1 cellular context compared by ENCODE assay signal in genomic region chrX:10159069-10159468, GRCh38.
A peak's percentile ranks its signal among the peaks of the same experiment; 100 is the strongest.
TF ChIP-seq lines count a peak whose summit lies in the region.

No MANE protein-coding gene starts in this region.

TF ChIP-seq in K562, 482 proteins besides CTCF, POLR2A, EP300 and RAD21 (continued from another document):
- TF ChIP-seq VEZF1 (CRISPR knock-in tag; IDR thresholded peaks at IDR 0.05) (no peak), ZNF324 (CRISPR knock-in tag; IDR thresholded peaks at IDR 0.05) (no peak), ZNF511 (CRISPR knock-in tag; IDR thresholded peaks at IDR 0.05) (no peak), NR2C1 (IDR thresholded peaks at IDR 0.05) (no peak), NR2C1 (tag; IDR thresholded peaks at IDR 0.05) (no peak), HSF4 (CRISPR knock-in tag; IDR thresholded peaks at IDR 0.05; ENCODE audit: borderline replicate concordance) (no peak), TCF3 (CRISPR knock-in tag; IDR thresholded peaks at IDR 0.05) (peak; percentile 84), TRIM28 (IDR thresholded peaks at IDR 0.05) (no peak), SMARCE1 (IDR thresholded peaks at IDR 0.05) (peak; percentile 66; the same call in 1 of the 2 replicates), SNIP1 (IDR thresholded peaks at IDR 0.05; ENCODE audit: low read depth) (no peak), ZNF408 (CRISPR knock-in tag; IDR thresholded peaks at IDR 0.05; ENCODE audit: low read depth) (no peak), E2F4 (CRISPR knock-in tag; IDR thresholded peaks at IDR 0.05; ENCODE audit: low read depth) (no peak), IRF1 (CRISPR knock-in tag; IDR thresholded peaks at IDR 0.05; ENCODE audit: borderline replicate concordance) (no peak), ZNF316 (IDR thresholded peaks at IDR 0.05) (no peak), PKNOX1 (IDR thresholded peaks at IDR 0.05) (no peak), ZNF133 (CRISPR knock-in tag; IDR thresholded peaks at IDR 0.05) (no peak), GABPB1 (CRISPR knock-in tag; IDR thresholded peaks at IDR 0.05) (no peak)
